ENCODE assay signal across 8 cellular contexts in genomic region chr1:176206006-176206960, GRCh38. TPM values are rescaled to one million over a fixed set of nuclear protein-coding genes. Genes with fewer than 3 reads are reported as not detected.
DNase-seq lines count a peak whose midpoint lies in the region; ATAC-seq and TF ChIP-seq lines count a peak whose summit lies in the region.

No MANE protein-coding gene starts in this region.

- peak; percentile 15 for ATAC-seq in CD4-positive, alpha-beta T cell (ENCODE audit: poor library complexity)
- ATAC-seq in GM18907 (IDR thresholded peaks at IDR 0.05; ENCODE audit: unreplicated experiment): peak; percentile 28
- peak; percentile 12 for ATAC-seq in HG03108 (IDR thresholded peaks at IDR 0.05; ENCODE audit: unreplicated experiment)
- ATAC-seq in psoas muscle: peak; percentile 39 to 70 (median 56)

- no peaks in the 10 kb centered on the region for H3F3A ChIP-seq in OCI-LY1 (ENCODE audit: insufficient read depth, low read length)

- POLR2A ChIA-PET in CD4-positive, alpha-beta T cell (lab: Charles Lee): interaction anchor here (0.9 to 1.5 kb wide), 3 partner anchors 19 to 1207 kb away, joined by 3 to 5 read pairs (median 4); partner anchors contain the start of gene CACYBP

- peaks cover 3% of the 10 kb centered on the region for H3K27me3 Mint-ChIP-seq in CD4-positive, alpha-beta T cell

- H3K36me3 Mint-ChIP-seq in CD4-positive, alpha-beta T cell (ENCODE audit: low read depth): peaks cover 23% of the 10 kb centered on the region

- H2AFZ ChIP-seq in OCI-LY1 (ENCODE audit: low read length): no peak overlapping the region

- peak overlapping the region; percentile 91 for H3K9ac ChIP-seq in OCI-LY1 (ENCODE audit: low read length)

- H3K9me3 Mint-ChIP-seq in CD4-positive, alpha-beta T cell: no peaks in the 10 kb centered on the region

- no peaks in the 10 kb centered on the region for H3K27me3 ChIP-seq in CD4-positive, alpha-beta T cell (ENCODE audit: control insufficient read depth, insufficient read depth, low read length)
- no peaks in the 10 kb centered on the region for H3K27me3 ChIP-seq in OCI-LY1 (ENCODE audit: insufficient read depth, low read length)
- no peaks in the 10 kb centered on the region for H3K27me3 ChIP-seq in right atrium auricular region
- H3K27me3 ChIP-seq in psoas muscle (ENCODE audit: insufficient read depth in 3 of 3, low read length in 2 of 3): no peaks in the 10 kb centered on the region

- peaks cover 51% of the 10 kb centered on the region for H3K4me1 Mint-ChIP-seq in CD4-positive, alpha-beta T cell (ENCODE audit: low read depth)

- H3K4me3 ChIP-seq in OCI-LY1 (ENCODE audit: low read depth, low read length, poor library complexity, severe bottlenecking): peak overlapping the region; percentile 95
- H3K4me3 ChIP-seq in right atrium auricular region: peak overlapping the region; percentile 91 to 95
- peak overlapping the region; percentile 91 for H3K4me3 ChIP-seq in psoas muscle

- H3K4me3 Mint-ChIP-seq in CD4-positive, alpha-beta T cell: peak overlapping the region; percentile 100

- H4K20me1 ChIP-seq in OCI-LY1 (ENCODE audit: insufficient read depth, low read length): no peaks in the 10 kb centered on the region

- CTCF ChIA-PET in CD4-positive, alpha-beta T cell (lab: Charles Lee): no interaction called here

- no peaks in the 10 kb centered on the region for H3K9me2 ChIP-seq in OCI-LY1 (ENCODE audit: low read depth, low read length)

- H3K36me3 ChIP-seq in OCI-LY1 (ENCODE audit: insufficient read depth, low read length): no peaks in the 10 kb centered on the region
- H3K36me3 ChIP-seq in right atrium auricular region: no peaks in the 10 kb centered on the region
- no peaks in the 10 kb centered on the region for H3K36me3 ChIP-seq in psoas muscle (ENCODE audit: insufficient read depth in 1 of 2, low read depth in 1 of 2)

- peak overlapping the region; percentile 90 for H3K4me2 ChIP-seq in OCI-LY1 (ENCODE audit: low read length)

- H3K9me3 ChIP-seq in CD4-positive, alpha-beta T cell (ENCODE audit: control insufficient read depth, low read length): no peaks in the 10 kb centered on the region
- H3K9me3 ChIP-seq in OCI-LY1 (ENCODE audit: low read length): no peaks in the 10 kb centered on the region
- H3K9me3 ChIP-seq in right atrium auricular region: no peaks in the 10 kb centered on the region
- H3K9me3 ChIP-seq in psoas muscle: no peaks in the 10 kb centered on the region

- DNase-seq in CD4-positive, alpha-beta T cell: peak in 6 of 10 experiments; percentile 21 to 47 (median 27)
- DNase-seq in right atrium auricular region (ENCODE audit: low spot score) (no peak), psoas muscle (peak; percentile 27 to 54), superior temporal gyrus (ENCODE audit: extremely low spot score) (no peak)

- 0% methylated on average over 57 to 58 of the region's 58 CpGs for WGBS in psoas muscle, 3 donors

- intact Hi-C loops in CD4-positive, alpha-beta T cell (cut with DNase I, micrococcal nuclease): loop anchor here (5.0 to 10.0 kb wide), 3 partner anchors 44 to 1181 kb away; partner anchors contain the start of gene MRPS14 (in 1 of the 2)
- intact Hi-C loops in psoas muscle (cut with DNase I): no loop called here

- H3K27ac Mint-ChIP-seq in CD4-positive, alpha-beta T cell: peak overlapping the region; percentile 99

- H3K27ac ChIP-seq in CD4-positive, alpha-beta T cell (ENCODE audit: low read depth, low read length): peak overlapping the region; percentile 87
- H3K27ac ChIP-seq in OCI-LY1 (ENCODE audit: low read depth, low read length, poor library complexity, severe bottlenecking) (peak overlapping the region; percentile 81), angular gyrus (ENCODE audit: low read depth, low read length) (peak overlapping the region; percentile 92), right atrium auricular region (peak overlapping the region; percentile 94 to 97), psoas muscle (peak overlapping the region; percentile 95)

- TF ChIP-seq CTCF in CD4-positive, alpha-beta T cell (IDR thresholded peaks at IDR 0.05): no peak
- TF ChIP-seq CTCF in OCI-LY1 (IDR thresholded peaks at IDR 0.05; ENCODE audit: low read length) (no peak), right atrium auricular region (IDR thresholded peaks at IDR 0.05) (no peak), psoas muscle (IDR thresholded peaks at IDR 0.05) (no peak)

- peaks cover 51% of the 10 kb centered on the region for H3K79me2 ChIP-seq in OCI-LY1 (ENCODE audit: insufficient read depth, low read length)

- H3K4me1 ChIP-seq in OCI-LY1 (ENCODE audit: insufficient read depth, low read length, severe bottlenecking) (peaks cover 48% of the 10 kb centered on the region), right atrium auricular region (peaks cover 0 to 39% of the 10 kb centered on the region in 2 donors), psoas muscle (peaks cover 29% of the 10 kb centered on the region)

RNA-seq across cellular contexts. Expression of gene COP1, which starts 0.8 kb away (rescaled TPM):
- 10 to 100 TPM; 38.6 to 42.2 TPM for total RNA-seq in CD4-positive, alpha-beta T cell
- 10 to 100 TPM; 21.4 to 23.1 TPM for total RNA-seq in right atrium auricular region
- 10 to 100 TPM; 19.5 to 27.3 (median 21.2) TPM for total RNA-seq in psoas muscle
- polyA plus RNA-seq in psoas muscle: 10 to 100 TPM; 20.5 to 30.6 (median 27.6) TPM

Comparison
In these comparisons a context has a peak if more than half of its experiments do, and no peak if none do; other contexts are left out.
1. DNase-seq: peak in CD4-positive, alpha-beta T cell (6 of 10) and psoas muscle (2 of 2); none in right atrium auricular region (single experiment) and superior temporal gyrus (single experiment).
2. intact Hi-C loops: an anchor here in CD4-positive, alpha-beta T cell (5.0 to 10.0 kb wide); none called in psoas muscle.
3. Peak in every context shown above with its lines, with median percentiles within 50 percentile points of each other: ATAC-seq, H3K27ac ChIP-seq and H3K4me3 ChIP-seq.